ENCODE assay signal across 1 cellular context in the genomic region with DNA sequence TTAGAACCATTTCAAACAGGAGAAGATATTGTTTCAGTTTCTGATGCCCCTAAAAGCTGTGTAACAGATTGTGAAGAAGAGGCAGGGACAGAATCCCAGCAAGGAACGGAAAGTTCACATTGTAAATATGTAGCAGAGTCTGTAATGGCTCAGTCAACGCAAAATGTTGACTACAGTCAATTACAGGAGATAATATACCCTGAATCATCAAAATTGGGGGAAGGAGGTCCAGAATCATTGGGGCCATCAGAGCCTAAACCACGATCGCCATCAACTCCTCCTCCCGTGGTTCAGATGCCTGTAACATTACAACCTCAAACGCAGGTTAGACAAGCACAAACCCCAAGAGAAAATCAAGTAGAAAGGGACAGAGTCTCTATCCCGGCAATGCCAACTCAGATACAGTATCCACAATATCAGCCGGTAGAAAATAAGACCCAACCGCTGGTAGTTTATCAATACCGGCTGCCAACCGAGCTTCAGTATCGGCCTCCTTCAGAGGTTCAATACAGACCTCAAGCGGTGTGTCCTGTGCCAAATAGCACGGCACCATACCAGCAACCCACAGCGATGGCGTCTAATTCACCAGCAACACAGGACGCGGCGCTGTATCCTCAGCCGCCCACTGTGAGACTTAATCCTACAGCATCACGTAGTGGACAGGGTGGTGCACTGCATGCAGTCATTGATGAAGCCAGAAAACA.
TF ChIP-seq lines count a peak whose summit lies in the region.

No MANE protein-coding gene starts in this region.

TF ChIP-seq in IMR-90, 13 proteins besides CTCF, POLR2A, EP300 and RAD21:
- TF ChIP-seq SMC3 (IDR thresholded peaks at IDR 0.05; ENCODE audit: low read depth, low read length), result peak; percentile 62
- no peak for TF ChIP-seq BHLHE40 (IDR thresholded peaks at IDR 0.05; ENCODE audit: low read depth, low read length)
TF ChIP-seq in IMR-90: peak in this region for 1.
